In genomic region chr1:199301472-199301871, GRCh38 we compare ENCODE assay signal across 14 cellular contexts.
"Had no signal": no experiment of that assay in that cellular context is flagged by ENCODE, and none has a peak within 500 bp of the region (broad histone marks: within the 10 kb centered on the region; RNA-seq: fewer than 3 reads in every experiment).

No MANE protein-coding gene starts in this region.

- H3K4me1 Mint-ChIP-seq: naive thymus-derived CD8-positive, alpha-beta T cell had no signal

- H3K4me3 Mint-ChIP-seq: naive thymus-derived CD8-positive, alpha-beta T cell; type B pancreatic cell had no signal

- ATAC-seq: gastroesophageal sphincter; left colon; mucosa of descending colon; naive thymus-derived CD8-positive, alpha-beta T cell; psoas muscle; sciatic nerve had no signal

- H3K27me3 Mint-ChIP-seq: type B pancreatic cell had no signal

- DNase-seq: effector memory CD4-positive, alpha-beta T cell; foreskin fibroblast; head of caudate nucleus; left colon; mammary epithelial cell; mucosa of descending colon; naive thymus-derived CD8-positive, alpha-beta T cell; psoas muscle; retina; stimulated activated naive CD4-positive, alpha-beta T cell; thyroid gland had no signal

- H3K9me3 Mint-ChIP-seq: naive thymus-derived CD8-positive, alpha-beta T cell; type B pancreatic cell had no signal

- H3K27ac Mint-ChIP-seq: naive thymus-derived CD8-positive, alpha-beta T cell; type B pancreatic cell had no signal

- H3K36me3 Mint-ChIP-seq: naive thymus-derived CD8-positive, alpha-beta T cell; type B pancreatic cell had no signal
